ENCODE assay signal across 10 cellular contexts in genomic region chr9:112308576-112308975, GRCh38. TPM values are rescaled to one million over a fixed set of nuclear protein-coding genes. Genes with fewer than 3 reads are reported as not detected.
A peak's percentile ranks its signal among the peaks of the same experiment; 100 is the strongest.
DNase-seq lines count a peak whose midpoint lies in the region; ATAC-seq and TF ChIP-seq lines count a peak whose summit lies in the region.
"Had no signal": no experiment of that assay in that cellular context is flagged by ENCODE, and none has a peak within 500 bp of the region (broad histone marks: within the 10 kb centered on the region; RNA-seq: fewer than 3 reads in every experiment).

No MANE protein-coding gene starts in this region.

- peak overlapping the region; percentile 83 for H3K4ac ChIP-seq in trophoblast cell (ENCODE audit: low read depth, low read length)

- no peak overlapping the region for H3K23ac ChIP-seq in trophoblast cell (ENCODE audit: low read length)

- H3K27me3 ChIP-seq in endodermal cell (ENCODE audit: control insufficient read depth, insufficient read depth, low read length, poor library complexity, severe bottlenecking) (no peaks in the 10 kb centered on the region), trophoblast cell (ENCODE audit: insufficient read depth, low read length) (no peaks in the 10 kb centered on the region)

- peaks cover 35% of the 10 kb centered on the region for H3K4me1 Mint-ChIP-seq in endodermal cell

- H3K79me2 ChIP-seq in trophoblast cell (ENCODE audit: control insufficient read depth, insufficient read depth, low read length, poor library complexity): peaks cover 10% of the 10 kb centered on the region

- 67 to 76% methylated on average over 1 to 5 of the region's 5 CpGs for WGBS in endodermal cell (ENCODE audit: insufficient coverage in 1 of 2, insufficient read length in 1 of 2), 2 experiments
- no CpG with 5 or more reads among the region's 5 CpGs for WGBS in trophoblast cell (ENCODE audit: extremely low coverage, insufficient coverage, insufficient read length)

- H3K27ac ChIP-seq in endodermal cell (ENCODE audit: low read depth, low read length) (peak overlapping the region; percentile 40), trophoblast cell (ENCODE audit: low read depth, low read length) (no peak overlapping the region)

- H3K36me3 Mint-ChIP-seq in endodermal cell (ENCODE audit: low read depth): no peaks in the 10 kb centered on the region

- no peak overlapping the region for H4K91ac ChIP-seq in trophoblast cell (ENCODE audit: low read depth, low read length)

- TF ChIP-seq CTCF in endodermal cell (conservative IDR thresholded peaks at IDR 0.05): no peak

- no peak overlapping the region for H4K12ac ChIP-seq in trophoblast cell (ENCODE audit: low read depth, low read length)

- H3K4me2 ChIP-seq in trophoblast cell (ENCODE audit: low read length): no peak overlapping the region

- H3K4me1 ChIP-seq in endodermal cell (ENCODE audit: control insufficient read depth, insufficient read depth, low read length) (peaks cover 8% of the 10 kb centered on the region), trophoblast cell (ENCODE audit: control insufficient read depth in 1 of 2, insufficient read depth in 2 of 2, low read length in 2 of 2) (peaks cover 3 to 4% of the 10 kb centered on the region in 2 experiments)

- no peak overlapping the region for H2BK5ac ChIP-seq in trophoblast cell (ENCODE audit: low read depth, low read length, poor library complexity)

- H3K4me3 ChIP-seq in endodermal cell (ENCODE audit: low read length) (no peak overlapping the region), trophoblast cell (ENCODE audit: low read depth, low read length) (no peak overlapping the region)

- H2AK5ac ChIP-seq in trophoblast cell (ENCODE audit: low read length): no peak overlapping the region

- H2BK120ac ChIP-seq in trophoblast cell (ENCODE audit: insufficient read depth, low read length, poor library complexity): no peak overlapping the region

- no peak overlapping the region for H3K9ac ChIP-seq in endodermal cell (ENCODE audit: extremely low read depth, low read length, poor library complexity, severe bottlenecking)
- no peak overlapping the region for H3K9ac ChIP-seq in trophoblast cell (ENCODE audit: low read length)

- intact Hi-C loops in sciatic nerve (cut with DNase I): no loop called here

- H3K36me3 ChIP-seq in endodermal cell (ENCODE audit: control insufficient read depth, insufficient read depth, low read length) (no peaks in the 10 kb centered on the region), trophoblast cell (ENCODE audit: control insufficient read depth in 1 of 2, insufficient read depth in 2 of 2, low read length in 2 of 2) (peaks cover 2 to 5% of the 10 kb centered on the region in 2 experiments)

- H3K27ac Mint-ChIP-seq in endodermal cell: no peak overlapping the region
- H3K27ac Mint-ChIP-seq: HFFc6 had no signal

- H3K27me3 Mint-ChIP-seq in endodermal cell (ENCODE audit: insufficient read depth): no peaks in the 10 kb centered on the region
- H3K27me3 Mint-ChIP-seq: CD4-positive, CD25-positive, alpha-beta regulatory T cell had no signal

- H3K18ac ChIP-seq in trophoblast cell (ENCODE audit: low read length): no peak overlapping the region

- H3K9me3 ChIP-seq in endodermal cell (ENCODE audit: control insufficient read depth, low read length) (no peaks in the 10 kb centered on the region), trophoblast cell (ENCODE audit: insufficient read depth, low read depth, low read length) (no peaks in the 10 kb centered on the region)

- H3K4me3 Mint-ChIP-seq in endodermal cell: no peak overlapping the region
- H3K4me3 Mint-ChIP-seq: CD4-positive, CD25-positive, alpha-beta regulatory T cell; HFFc6 had no signal

- ATAC-seq in sciatic nerve (no peak), HG02970 (IDR thresholded peaks at IDR 0.05; ENCODE audit: low FRiP score, unreplicated experiment) (no peak)

- no peak overlapping the region for H2AFZ ChIP-seq in trophoblast cell (ENCODE audit: insufficient read depth, low read length, poor library complexity)

- H3K79me1 ChIP-seq in trophoblast cell (ENCODE audit: low read length): no peaks in the 10 kb centered on the region

- no peaks in the 10 kb centered on the region for H3K9me3 Mint-ChIP-seq in endodermal cell
- H3K9me3 Mint-ChIP-seq: CD4-positive, CD25-positive, alpha-beta regulatory T cell; HFFc6 had no signal

- H2BK12ac ChIP-seq in trophoblast cell (ENCODE audit: low read length): no peak overlapping the region

- no peak overlapping the region for H3K14ac ChIP-seq in trophoblast cell (ENCODE audit: low read length)

- DNase-seq in NCI-H1092 (lab: John Stamatoyannopoulos, UW) (peak; percentile 78), NCI-H510A (lab: John Stamatoyannopoulos, UW) (peak; percentile 60), endodermal cell (no peak), trophoblast cell (peak; percentile 43 to 71), sciatic nerve (ENCODE audit: low spot score) (no peak)
- no peak for DNase-seq in stimulated activated CD4-positive, alpha-beta T cell treated with anti-CD3 and anti-CD28 coated beads, Interleukin-15, amount 100 ng/mL, for 24 hours
- DNase-seq: anterior cingulate cortex; CD4-positive, CD25-positive, alpha-beta regulatory T cell; HFFc6 had no signal

- no peak overlapping the region for H4K8ac ChIP-seq in trophoblast cell (ENCODE audit: low read depth, low read length)

RNA-seq across cellular contexts. Expression of gene PTBP3, which starts 24.8 kb away (rescaled TPM):
- total RNA-seq in endodermal cell (10 to 100 TPM; 83.3 to 94.8 TPM), sciatic nerve (61.7 TPM)
- polyA plus RNA-seq in endodermal cell (2013, experiment 1 of 2): 33.7 TPM
- polyA plus RNA-seq in endodermal cell (2013, experiment 2 of 2): 36.1 TPM
- polyA plus RNA-seq in trophoblast cell (2013): 64.1 and 68.0 TPM in 2 replicates

Comparison
In these comparisons a context has a peak if more than half of its experiments do, and no peak if none do; other contexts are left out.
1. DNase-seq: peak in NCI-H1092 (single experiment), NCI-H510A (single experiment) and trophoblast cell (2 of 2); none in endodermal cell (single experiment), sciatic nerve (single experiment) and stimulated activated CD4-positive, alpha-beta T cell treated with anti-CD3 and anti-CD28 coated beads, Interleukin-15, amount 100 ng/mL, for 24 hours (single experiment).